9 cellular contexts compared by ENCODE assay signal in the genomic region with DNA sequence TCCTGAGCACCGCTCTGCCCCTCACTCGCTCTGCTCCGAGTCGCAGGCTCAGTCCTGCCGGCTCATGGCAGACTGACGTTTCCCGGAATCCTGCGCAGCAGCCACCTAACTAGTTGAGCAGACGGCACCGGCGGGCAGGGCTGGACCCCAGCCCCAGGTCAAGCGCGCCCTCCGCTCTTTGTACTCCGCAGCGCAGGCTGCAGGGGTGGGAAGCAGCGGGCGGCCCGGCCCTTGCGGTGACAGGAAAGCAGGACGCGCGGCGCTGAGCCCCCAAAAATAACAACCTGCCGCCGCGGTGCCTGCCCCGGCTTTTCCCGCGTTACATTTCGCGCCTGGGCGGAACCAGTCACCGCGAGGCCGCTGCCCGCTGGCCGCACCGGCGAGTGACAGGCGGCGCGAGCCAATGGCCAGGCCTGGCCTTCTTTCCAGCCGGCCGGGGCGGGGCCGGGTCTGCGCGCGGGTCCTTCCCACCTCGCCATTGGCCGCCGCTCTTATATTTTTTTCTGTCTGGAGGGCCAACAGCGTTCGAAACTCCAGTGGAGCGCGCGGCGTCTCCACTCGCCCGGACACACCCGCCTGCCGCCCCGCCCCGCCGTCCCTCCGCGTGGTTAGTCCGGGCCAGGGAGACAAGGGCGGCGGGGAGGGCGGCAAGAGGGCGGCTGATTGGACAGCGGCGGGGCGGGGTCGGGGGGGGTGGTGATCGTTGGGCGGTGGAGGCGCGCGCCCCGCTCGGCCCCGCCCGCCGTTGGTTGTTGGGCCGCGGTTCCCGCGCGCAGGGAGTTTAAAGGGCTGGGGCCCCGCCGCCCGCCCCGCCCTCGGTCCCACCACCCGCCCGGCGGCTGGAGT. TPM values are rescaled to one million over a fixed set of nuclear protein-coding genes. Genes with fewer than 3 reads are reported as not detected.
A peak's percentile ranks its signal among the peaks of the same experiment; 100 is the strongest.
DNase-seq lines count a peak whose midpoint lies in the region; ATAC-seq, FAIRE-seq and TF ChIP-seq lines count a peak whose summit lies in the region.
"Had no signal": no experiment of that assay in that cellular context is flagged by ENCODE, and none has a peak within 500 bp of the region (broad histone marks: within the 10 kb centered on the region; RNA-seq: fewer than 3 reads in every experiment).

TSS of gene ZNF367 (minus strand) at position 297 of the 846 bp plus-strand sequence. CDS start 338 bp downstream, outside the sequence.

- peaks cover 17% of the 10 kb centered on the region for H3K36me3 Mint-ChIP-seq in central memory CD8-positive, alpha-beta T cell (ENCODE audit: insufficient read depth)

- H3K4me3 Mint-ChIP-seq in central memory CD8-positive, alpha-beta T cell, result peak within 1 kb of the TSS; percentile 89

- peaks cover 17 to 20% of the 10 kb centered on the region in 2 donors for H3K4me1 ChIP-seq in kidney (ENCODE audit: control insufficient read depth in 1 of 2, insufficient read depth in 1 of 2, low read depth in 1 of 2, low read length in 2 of 2)

- peak; percentile 92 to 93 for DNase-seq in AML-193 (lab: John Stamatoyannopoulos, UW)
- peak; percentile 90 for DNase-seq in NCI-H446 treated with DMSO at 0.1 percent for 48 hours (lab: John Stamatoyannopoulos, UW)
- peak; percentile 70 to 78 for DNase-seq in central memory CD8-positive, alpha-beta T cell (ENCODE audit: low spot score in 2 of 2)
- peak; percentile 99 for DNase-seq in kidney
- peak; percentile 78 to 82 for DNase-seq in stimulated activated CD4-positive, alpha-beta T cell treated with anti-CD3 and anti-CD28 coated beads, Interleukin-15, amount 100 ng/mL, for 1 hour (ENCODE audit: low read depth in 1 of 2, low spot score in 1 of 2)

- no peaks in the 10 kb centered on the region for H3K9me3 Mint-ChIP-seq in central memory CD8-positive, alpha-beta T cell

- no peaks in the 10 kb centered on the region for H3K36me3 ChIP-seq in kidney (ENCODE audit: control insufficient read depth in 1 of 2, insufficient read depth in 2 of 2, low read length in 2 of 2)

- peak within 1 kb of the TSS; percentile 85 for H3K27ac Mint-ChIP-seq in central memory CD8-positive, alpha-beta T cell (ENCODE audit: low read depth)

- H3K9ac ChIP-seq in kidney (ENCODE audit: low read length in 2 of 2), result peak within 1 kb of the TSS; percentile 96 to 97

- peak; percentile 78 for TF ChIP-seq POLR2A in GM19099 (IDR thresholded peaks at IDR 0.05; ENCODE audit: extremely low read depth, insufficient read length, low read depth)

- no peaks in the 10 kb centered on the region for H3K27me3 Mint-ChIP-seq in central memory CD8-positive, alpha-beta T cell

- intact Hi-C loops in kidney (cut with DNase I), result no loop called here

- peak within 1 kb of the TSS; percentile 80 to 85 for H3K4me3 ChIP-seq in kidney (ENCODE audit: low read length in 2 of 2)

- no peaks in the 10 kb centered on the region for H3K9me3 ChIP-seq in kidney (ENCODE audit: control insufficient read depth in 1 of 2, low read length in 2 of 2)

- ATAC-seq in HG03378 (IDR thresholded peaks at IDR 0.05; ENCODE audit: unreplicated experiment), result peak; percentile 49
- ATAC-seq in activated CD4-positive, CD25-positive, alpha-beta regulatory T cell treated with anti-CD3 and anti-CD28 coated beads, Interleukin-2, amount 50 U/mL, for 24 hours, result peak; percentile 76 to 80
- ATAC-seq in central memory CD8-positive, alpha-beta T cell (replicated peaks; ENCODE audit: extremely low read depth, poor library complexity, severe bottlenecking), result peak; percentile 63

- peaks cover 27% of the 10 kb centered on the region for H3K4me1 Mint-ChIP-seq in central memory CD8-positive, alpha-beta T cell

- FAIRE-seq in kidney (lab: Jason Lieb, UNC), result no peak
- FAIRE-seq: endometrium had no signal

- H3K27ac ChIP-seq in kidney (ENCODE audit: low read depth in 2 of 2, low read length in 2 of 2), result peak within 1 kb of the TSS; percentile 99 to 100

- TF ChIP-seq CTCF in kidney (IDR thresholded peaks at IDR 0.05; ENCODE audit: borderline replicate concordance, extremely low read depth, insufficient read depth), result no peak

RNA-seq across cellular contexts. Expression of gene ZNF367, which starts in this region (rescaled TPM):
- 1.9 TPM for total RNA-seq in kidney
- polyA plus RNA-seq in kidney (ENCODE audit: insufficient read depth, low read depth, low replicate concordance), result 1.5 TPM

Comparison
In these comparisons a context has a peak if more than half of its experiments do, and no peak if none do; other contexts are left out.
1. Peak in every context shown above with its lines: DNase-seq, ATAC-seq, H3K4me3 ChIP-seq and H3K27ac ChIP-seq.